Comparison of ENCODE assay signal across 12 cellular contexts in genomic region chr7:45082031-45082830, GRCh38. TPM values are rescaled to one million over a fixed set of nuclear protein-coding genes. Genes with fewer than 3 reads are reported as not detected.
DNase-seq lines count a peak whose midpoint lies in the region; ATAC-seq and TF ChIP-seq lines count a peak whose summit lies in the region.
"Had no signal": no experiment of that assay in that cellular context is flagged by ENCODE, and none has a peak within 500 bp of the region (broad histone marks: within the 10 kb centered on the region; RNA-seq: fewer than 3 reads in every experiment).

No MANE protein-coding gene starts in this region.

- CTCF ChIA-PET in HEK293 (lab: Yijun Ruan, JAX) = no interaction called here

- TF ChIP-seq CTCF in HEK293 (tag by site-specific recombination; IDR thresholded peaks at IDR 0.05) = no peak

- DNase-seq in cardiac septum (ENCODE audit: low spot score) = peak; percentile 74
- DNase-seq in pons (ENCODE audit: low spot score) = peak; percentile 83
- DNase-seq in foreskin melanocyte = no peak
- DNase-seq: activated CD4-positive, alpha-beta T cell treated with anti-CD3 and anti-CD28 coated beads for 4 hours; activated gamma-delta T cell; EL had no signal

- no peaks in the 10 kb centered on the region for H3K9me3 ChIP-seq in HEK293 (ENCODE audit: control insufficient read depth, insufficient read depth, low read depth, low read length)

- no peaks in the 10 kb centered on the region; a peak in 1 of 3 replicates for H3K36me3 ChIP-seq in HEK293 (ENCODE audit: control insufficient read depth in 2 of 2, insufficient read depth in 1 of 2, low read length in 2 of 2)
- H3K36me3 ChIP-seq: cardiac muscle cell had no signal

- H3K4me1 ChIP-seq in HEK293 (ENCODE audit: control insufficient read depth, insufficient read depth, low read length) = no peaks in the 10 kb centered on the region

- POLR2A ChIA-PET in HEK293 (lab: Yijun Ruan, JAX) = no interaction called here

- ATAC-seq in SK-N-SH treated with all-trans-retinoic acid at 6 μM for 48 hours = peak; percentile 10
- no peak for ATAC-seq in GM19452 (IDR thresholded peaks at IDR 0.05; ENCODE audit: unreplicated experiment)
- no peak for ATAC-seq in GM19023 (IDR thresholded peaks at IDR 0.05; ENCODE audit: unreplicated experiment)
- no peak for ATAC-seq in GM19351 (IDR thresholded peaks at IDR 0.05; ENCODE audit: unreplicated experiment)

- intact Hi-C loops in cardiac septum (cut with DNase I) = no loop called here

- H3K4me3 ChIP-seq in HEK293 (ENCODE audit: low read depth, low read length) = no peak overlapping the region
- H3K4me3 ChIP-seq: cardiac muscle cell had no signal

- H3K27ac ChIP-seq in HEK293 (ENCODE audit: extremely low read depth, low read depth, low read length) = no peak overlapping the region
- H3K27ac ChIP-seq: cardiac muscle cell had no signal

TF ChIP-seq in HEK293, 187 proteins besides CTCF, POLR2A, EP300 and RAD21:
- no peak for TF ChIP-seq ZNF239 (tag by site-specific recombination; IDR thresholded peaks at IDR 0.05)
- 0 out of 2 replicates have a peak, but pooled peaks have one; percentile 24 for TF ChIP-seq GLIS1 (tag by site-specific recombination; IDR thresholded peaks at IDR 0.05)

TF ChIP-seq in SK-N-SH treated with all-trans-retinoic acid at 6 μM for 48 hours, 23 proteins besides CTCF, POLR2A, EP300 and RAD21:
- TF ChIP-seq CSDC2 (CRISPR knock-in tag; IDR thresholded peaks at IDR 0.05) (no peak), ZNF70 (CRISPR knock-in tag; IDR thresholded peaks at IDR 0.05) (no peak), TOX (CRISPR knock-in tag; IDR thresholded peaks at IDR 0.05; ENCODE audit: borderline replicate concordance) (no peak), TSHZ2 (CRISPR knock-in tag; IDR thresholded peaks at IDR 0.05) (no peak), ZFP30 (CRISPR knock-in tag; IDR thresholded peaks at IDR 0.05) (no peak), ZC3H10 (CRISPR knock-in tag; IDR thresholded peaks at IDR 0.05) (no peak), ARNTL (CRISPR knock-in tag; IDR thresholded peaks at IDR 0.05; ENCODE audit: borderline replicate concordance, low read depth) (no peak), TCF4 (CRISPR knock-in tag; IDR thresholded peaks at IDR 0.05; ENCODE audit: borderline replicate concordance) (no peak), OSR1 (CRISPR knock-in tag; IDR thresholded peaks at IDR 0.05) (no peak), ESRRG (CRISPR knock-in tag; IDR thresholded peaks at IDR 0.05) (no peak), PATZ1 (CRISPR knock-in tag; IDR thresholded peaks at IDR 0.05; ENCODE audit: borderline replicate concordance) (no peak), GLIS3 (CRISPR knock-in tag; IDR thresholded peaks at IDR 0.05) (no peak), ZNF8 (CRISPR knock-in tag; IDR thresholded peaks at IDR 0.05) (no peak), BACH2 (CRISPR knock-in tag; IDR thresholded peaks at IDR 0.05; ENCODE audit: borderline replicate concordance) (no peak), ZNF565 (CRISPR knock-in tag; conservative IDR thresholded peaks at IDR 0.05; ENCODE audit: low read depth) (no peak), SNAI2 (CRISPR knock-in tag; IDR thresholded peaks at IDR 0.05) (no peak), ZFP3 (CRISPR knock-in tag; IDR thresholded peaks at IDR 0.05) (no peak)
- TF ChIP-seq, protein P1, sequence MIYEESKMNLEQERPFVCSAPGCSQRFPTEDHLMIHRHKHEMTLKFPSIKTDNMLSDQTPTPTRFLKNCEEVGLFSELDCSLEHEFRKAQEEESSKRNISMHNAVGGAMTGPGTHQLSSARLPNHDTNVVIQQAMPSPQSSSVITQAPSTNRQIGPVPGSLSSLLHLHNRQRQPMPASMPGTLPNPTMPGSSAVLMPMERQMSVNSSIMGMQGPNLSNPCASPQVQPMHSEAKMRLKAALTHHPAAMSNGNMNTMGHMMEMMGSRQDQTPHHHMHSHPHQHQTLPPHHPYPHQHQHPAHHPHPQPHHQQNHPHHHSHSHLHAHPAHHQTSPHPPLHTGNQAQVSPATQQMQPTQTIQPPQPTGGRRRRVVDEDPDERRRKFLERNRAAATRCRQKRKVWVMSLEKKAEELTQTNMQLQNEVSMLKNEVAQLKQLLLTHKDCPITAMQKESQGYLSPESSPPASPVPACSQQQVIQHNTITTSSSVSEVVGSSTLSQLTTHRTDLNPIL (CRISPR knock-in tag; IDR thresholded peaks at IDR 0.05; ENCODE audit: low read depth) = no peak
- TF ChIP-seq, protein P2, sequence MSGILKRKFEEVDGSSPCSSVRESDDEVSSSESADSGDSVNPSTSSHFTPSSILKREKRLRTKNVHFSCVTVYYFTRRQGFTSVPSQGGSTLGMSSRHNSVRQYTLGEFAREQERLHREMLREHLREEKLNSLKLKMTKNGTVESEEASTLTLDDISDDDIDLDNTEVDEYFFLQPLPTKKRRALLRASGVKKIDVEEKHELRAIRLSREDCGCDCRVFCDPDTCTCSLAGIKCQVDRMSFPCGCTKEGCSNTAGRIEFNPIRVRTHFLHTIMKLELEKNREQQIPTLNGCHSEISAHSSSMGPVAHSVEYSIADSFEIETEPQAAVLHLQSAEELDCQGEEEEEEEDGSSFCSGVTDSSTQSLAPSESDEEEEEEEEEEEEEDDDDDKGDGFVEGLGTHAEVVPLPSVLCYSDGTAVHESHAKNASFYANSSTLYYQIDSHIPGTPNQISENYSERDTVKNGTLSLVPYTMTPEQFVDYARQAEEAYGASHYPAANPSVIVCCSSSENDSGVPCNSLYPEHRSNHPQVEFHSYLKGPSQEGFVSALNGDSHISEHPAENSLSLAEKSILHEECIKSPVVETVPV (CRISPR knock-in tag; IDR thresholded peaks at IDR 0.05) = no peak

RNA-seq across cellular contexts. Expression of gene NACAD, which starts 6.5 kb away (rescaled TPM):
- 5.3 TPM for total RNA-seq in cardiac septum

RNA-seq across cellular contexts. Expression of gene TBRG4, which starts 29.3 kb away (rescaled TPM):
- 61.4 TPM for total RNA-seq in cardiac septum
